In the genomic region with DNA sequence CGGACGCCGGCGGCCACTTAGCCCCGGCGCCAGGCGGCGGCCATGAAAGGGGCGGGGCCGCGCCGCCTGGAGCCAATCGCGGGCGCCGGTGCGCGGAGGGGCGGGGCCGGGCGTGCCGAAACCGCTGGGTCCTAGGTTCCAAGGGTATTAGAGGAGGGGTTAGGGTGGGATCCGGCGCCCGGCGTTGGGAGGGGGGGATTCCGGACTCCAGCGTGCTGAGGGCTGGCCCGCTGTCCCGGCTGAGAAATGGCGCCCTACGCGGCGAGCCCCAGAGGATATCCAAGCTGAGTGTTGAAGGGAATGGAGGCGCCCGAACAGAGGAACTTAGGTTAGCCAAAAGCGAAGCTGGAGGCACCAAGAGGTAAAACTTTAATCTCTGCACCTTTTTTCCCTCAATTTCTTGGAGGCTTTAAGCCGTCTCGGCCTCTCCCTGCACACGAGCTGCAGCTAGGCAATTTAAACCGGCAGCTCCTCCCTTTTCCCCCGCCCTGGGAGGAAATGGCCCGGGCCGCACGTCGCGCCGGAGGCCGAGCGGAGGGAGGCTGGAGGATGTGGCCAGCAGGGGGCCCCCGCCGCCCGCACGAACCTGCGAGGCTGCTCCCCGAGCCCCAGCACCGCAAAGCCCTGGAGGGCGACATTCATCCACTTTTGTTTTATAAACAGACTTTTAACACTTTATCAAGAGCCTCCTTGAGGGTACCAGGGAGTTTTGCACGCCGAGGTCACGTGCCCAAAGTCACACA, we compare ENCODE assay signal across 8 cellular contexts. TPM values are rescaled to one million over a fixed set of nuclear protein-coding genes. Genes with fewer than 3 reads are reported as not detected.
DNase-seq lines count a peak whose midpoint lies in the region; ATAC-seq and TF ChIP-seq lines count a peak whose summit lies in the region.

A gene with protein sequence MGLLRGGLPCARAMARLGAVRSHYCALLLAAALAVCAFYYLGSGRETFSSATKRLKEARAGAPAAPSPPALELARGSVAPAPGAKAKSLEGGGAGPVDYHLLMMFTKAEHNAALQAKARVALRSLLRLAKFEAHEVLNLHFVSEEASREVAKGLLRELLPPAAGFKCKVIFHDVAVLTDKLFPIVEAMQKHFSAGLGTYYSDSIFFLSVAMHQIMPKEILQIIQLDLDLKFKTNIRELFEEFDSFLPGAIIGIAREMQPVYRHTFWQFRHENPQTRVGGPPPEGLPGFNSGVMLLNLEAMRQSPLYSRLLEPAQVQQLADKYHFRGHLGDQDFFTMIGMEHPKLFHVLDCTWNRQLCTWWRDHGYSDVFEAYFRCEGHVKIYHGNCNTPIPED (minus strand): TSS at position 44 of the 743 bp plus-strand sequence. CDS start 101 bp downstream, outside the sequence.

- ATAC-seq in GM21423 (IDR thresholded peaks at IDR 0.05; ENCODE audit: unreplicated experiment), result peak; percentile 87

- peaks cover 16% of the 10 kb centered on the region for H3K4me1 ChIP-seq in HUES48 (ENCODE audit: control insufficient read depth, insufficient read depth, low read length)

- H3K27me3 Mint-ChIP-seq in mesothelial cell of epicardium (ENCODE audit: low read depth), result no peaks in the 10 kb centered on the region

- H3K36me3 Mint-ChIP-seq in mesothelial cell of epicardium, result peaks cover 3% of the 10 kb centered on the region

- no peaks in the 10 kb centered on the region for H3K9me3 ChIP-seq in HUES48 (ENCODE audit: control insufficient read depth, insufficient read depth, low read length)

- DNase-seq in D341Med (ENCODE audit: low spot score) (peak; percentile 97), NOMO-1 treated with DMSO at 0.1 percent for 48 hours (lab: John Stamatoyannopoulos, UW; ENCODE audit: unreplicated experiment) (peak; percentile 91), mesothelial cell of epicardium (ENCODE audit: low spot score in 2 of 2, unreplicated experiment in 2 of 2) (peak; percentile 79 to 94)
- peak; percentile 75 for DNase-seq in activated CD8-positive, alpha-beta memory T cell treated with anti-CD3 and anti-CD28 coated beads, Interleukin-2, amount 50 U/mL, for 24 hours (ENCODE audit: extremely low read depth)
- peak; percentile 78 to 81 for DNase-seq in stimulated activated CD8-positive, alpha-beta memory T cell treated with anti-CD3 and anti-CD28 coated beads, Interleukin-15, amount 100 ng/mL, for 4 hours (ENCODE audit: low read depth in 2 of 2)

- peaks cover 25% of the 10 kb centered on the region for H3K36me3 ChIP-seq in HUES48 (ENCODE audit: control insufficient read depth, insufficient read depth, low read length)

- peak within 1 kb of the TSS; percentile 96 for H3K27ac ChIP-seq in HUES48 (ENCODE audit: low read depth, low read length)

- peaks cover 20% of the 10 kb centered on the region for H3K4me1 Mint-ChIP-seq in mesothelial cell of epicardium

- in situ Hi-C loops in endometrial microvascular endothelial cells (cut with HindIII; ENCODE audit: inconsistent ontology term, low pct_unique_long_range_greater_than_20kb, low sequenced_read_pairs), result no loop called here

- H3K9me3 Mint-ChIP-seq in mesothelial cell of epicardium, result no peaks in the 10 kb centered on the region

- peak; percentile 95 for TF ChIP-seq CTCF in mesothelial cell of epicardium (IDR thresholded peaks at IDR 0.05; ENCODE audit: unreplicated experiment)

- H3K27me3 ChIP-seq in HUES48 (ENCODE audit: control insufficient read depth, insufficient read depth, low read length), result no peaks in the 10 kb centered on the region

- peak within 1 kb of the TSS; percentile 88 for H3K27ac Mint-ChIP-seq in mesothelial cell of epicardium

- peak within 1 kb of the TSS; percentile 92 for H3K9ac ChIP-seq in HUES48 (ENCODE audit: low read depth, low read length)

- H3K4me3 Mint-ChIP-seq in mesothelial cell of epicardium, result peak within 1 kb of the TSS; percentile 83

- H3K4me3 ChIP-seq in HUES48 (ENCODE audit: low read depth, low read length), result peak within 1 kb of the TSS; percentile 97

RNA-seq across cellular contexts. Expression of the gene that starts here (rescaled TPM):
- total RNA-seq in endometrial microvascular endothelial cells (ENCODE audit: inconsistent ontology term) (63.7 TPM), mesothelial cell of epicardium (41.2 to 42.9 TPM (median 41.9 TPM) in 3 replicates)

Comparison
In these comparisons a context has a peak if more than half of its experiments do, and no peak if none do; other contexts are left out.
1. Peak in every context shown above with its lines: DNase-seq, ATAC-seq, H3K4me3 ChIP-seq and H3K27ac ChIP-seq.